ENCODE assay signal across 8 cellular contexts in genomic region chrX:38327775-38328081, GRCh38. TPM values are rescaled to one million over a fixed set of nuclear protein-coding genes. Genes with fewer than 3 reads are reported as not detected.
DNase-seq lines count a peak whose midpoint lies in the region; ATAC-seq lines count a peak whose summit lies in the region.

No MANE protein-coding gene starts in this region.

- no peaks in the 10 kb centered on the region for H3K36me3 ChIP-seq in BLaER1 treated with 17β-estradiol and CSF1 and Interleukin-3, amounts not matched to agents 10 nM and 100 nM

- H3K27ac Mint-ChIP-seq in activated naive CD8-positive, alpha-beta T cell treated with anti-CD3 and anti-CD28 coated beads, Interleukin-2, amount 50 U/mL, for 24 hours: peak overlapping the region; percentile 67
- H3K27ac Mint-ChIP-seq in natural killer cell treated with Interleukin-12 subunit alpha and Interleukin-12 subunit beta and Interleukin-15 and Interleukin-18, amount 100 ng/mL, for 72 hours: peak overlapping the region; percentile 90 to 92

- H4K20me1 ChIP-seq in BLaER1 treated with 17β-estradiol and CSF1 and Interleukin-3, amounts not matched to agents 10 nM and 100 nM: peaks cover 0 to 11% (median 0%) of the 10 kb centered on the region in 11 experiments; a peak in 2 of 22 replicates

- H3K4me3 Mint-ChIP-seq in activated naive CD8-positive, alpha-beta T cell treated with anti-CD3 and anti-CD28 coated beads, Interleukin-2, amount 50 U/mL, for 24 hours: peak overlapping the region; percentile 85
- peak overlapping the region; percentile 80 for H3K4me3 Mint-ChIP-seq in natural killer cell treated with Interleukin-12 subunit alpha and Interleukin-12 subunit beta and Interleukin-15 and Interleukin-18, amount 100 ng/mL, for 72 hours

- peaks cover 0 to 14% (median 7%) of the 10 kb centered on the region in 11 experiments; a peak in 13 of 22 replicates for H3K9me3 ChIP-seq in BLaER1 treated with 17β-estradiol and CSF1 and Interleukin-3, amounts not matched to agents 10 nM and 100 nM (replicated peaks in 1 of 11)

- DNase-seq in activated naive CD8-positive, alpha-beta T cell treated with anti-CD3 and anti-CD28 coated beads, Interleukin-2, amount 50 U/mL, for 24 hours: no peak
- DNase-seq in natural killer cell treated with Interleukin-12 subunit alpha and Interleukin-12 subunit beta and Interleukin-15 and Interleukin-18, amount 100 ng/mL, for 72 hours (ENCODE audit: low spot score): no peak
- DNase-seq in foreskin melanocyte (no peak), HuH-7.5 (ENCODE audit: low spot score) (no peak), COR-L47 (lab: John Stamatoyannopoulos, UW) (no peak), NCI-H2171 (lab: John Stamatoyannopoulos, UW) (no peak)

- no peaks in the 10 kb centered on the region for H3K27me3 Mint-ChIP-seq in activated naive CD8-positive, alpha-beta T cell treated with anti-CD3 and anti-CD28 coated beads, Interleukin-2, amount 50 U/mL, for 24 hours
- H3K27me3 Mint-ChIP-seq in natural killer cell treated with Interleukin-12 subunit alpha and Interleukin-12 subunit beta and Interleukin-15 and Interleukin-18, amount 100 ng/mL, for 72 hours: peaks cover 0 to 2% of the 10 kb centered on the region in 2 donors

- H3K4me3 ChIP-seq in BLaER1 treated with 17β-estradiol and CSF1 and Interleukin-3, amounts not matched to agents 10 nM and 100 nM: peak overlapping the region; percentile 62 to 80 (median 72); a peak in 15 of 20 replicates

- peaks cover 0 to 21% (median 13%) of the 10 kb centered on the region in 10 experiments; a peak in 12 of 20 replicates for H3K4me1 ChIP-seq in BLaER1 treated with 17β-estradiol and CSF1 and Interleukin-3, amounts not matched to agents 10 nM and 100 nM

- H3K36me3 Mint-ChIP-seq in activated naive CD8-positive, alpha-beta T cell treated with anti-CD3 and anti-CD28 coated beads, Interleukin-2, amount 50 U/mL, for 24 hours (ENCODE audit: low read depth): no peaks in the 10 kb centered on the region
- no peaks in the 10 kb centered on the region for H3K36me3 Mint-ChIP-seq in natural killer cell treated with Interleukin-12 subunit alpha and Interleukin-12 subunit beta and Interleukin-15 and Interleukin-18, amount 100 ng/mL, for 72 hours

- ATAC-seq in HG02870 (IDR thresholded peaks at IDR 0.05; ENCODE audit: unreplicated experiment): peak; percentile 3
- no peak for ATAC-seq in activated naive CD8-positive, alpha-beta T cell treated with anti-CD3 and anti-CD28 coated beads, Interleukin-2, amount 50 U/mL, for 24 hours
- ATAC-seq in natural killer cell treated with Interleukin-12 subunit alpha and Interleukin-12 subunit beta and Interleukin-15 and Interleukin-18, amount 100 ng/mL, for 72 hours: no peak

- H3K9me3 Mint-ChIP-seq in activated naive CD8-positive, alpha-beta T cell treated with anti-CD3 and anti-CD28 coated beads, Interleukin-2, amount 50 U/mL, for 24 hours: no peaks in the 10 kb centered on the region
- no peaks in the 10 kb centered on the region for H3K9me3 Mint-ChIP-seq in natural killer cell treated with Interleukin-12 subunit alpha and Interleukin-12 subunit beta and Interleukin-15 and Interleukin-18, amount 100 ng/mL, for 72 hours

- H3K27me3 ChIP-seq in BLaER1 treated with 17β-estradiol and CSF1 and Interleukin-3, amounts not matched to agents 10 nM and 100 nM: no peaks in the 10 kb centered on the region

- H3K9ac ChIP-seq in BLaER1 treated with 17β-estradiol and CSF1 and Interleukin-3, amounts not matched to agents 10 nM and 100 nM: peak overlapping the region in 8 of 11 experiments; percentile 1 to 93 (median 86); a peak in 9 of 22 replicates

- H3K4me2 ChIP-seq in BLaER1 treated with 17β-estradiol and CSF1 and Interleukin-3, amounts not matched to agents 10 nM and 100 nM: peak overlapping the region; percentile 5 to 63 (median 41); a peak in 18 of 22 replicates

- peaks cover 18% of the 10 kb centered on the region for H3K4me1 Mint-ChIP-seq in activated naive CD8-positive, alpha-beta T cell treated with anti-CD3 and anti-CD28 coated beads, Interleukin-2, amount 50 U/mL, for 24 hours
- H3K4me1 Mint-ChIP-seq in natural killer cell treated with Interleukin-12 subunit alpha and Interleukin-12 subunit beta and Interleukin-15 and Interleukin-18, amount 100 ng/mL, for 72 hours (ENCODE audit: low read depth in 2 of 2): peaks cover 15 to 23% of the 10 kb centered on the region in 2 donors

- peak overlapping the region in 8 of 11 experiments; percentile 12 to 95 (median 90); a peak in 10 of 22 replicates for H3K27ac ChIP-seq in BLaER1 treated with 17β-estradiol and CSF1 and Interleukin-3, amounts not matched to agents 10 nM and 100 nM

RNA-seq across cellular contexts. Expression of gene RPGR, which starts 0.4 kb away (rescaled TPM):
- 10 to 100 TPM; 11.4 to 12.3 TPM for total RNA-seq in natural killer cell treated with Interleukin-12 subunit alpha and Interleukin-12 subunit beta and Interleukin-15 and Interleukin-18, amount 100 ng/mL, for 72 hours

RNA-seq across cellular contexts. Expression of gene OTC, which starts 24.7 kb away (rescaled TPM):
- total RNA-seq in natural killer cell treated with Interleukin-12 subunit alpha and Interleukin-12 subunit beta and Interleukin-15 and Interleukin-18, amount 100 ng/mL, for 72 hours: not detected
